ENCODE assay signal across 7 cellular contexts in genomic region chr16:88651276-88651988, GRCh38. TPM values are rescaled to one million over a fixed set of nuclear protein-coding genes. Genes with fewer than 3 reads are reported as not detected.
DNase-seq lines count a peak whose midpoint lies in the region; ATAC-seq, FAIRE-seq and TF ChIP-seq lines count a peak whose summit lies in the region.
"Had no signal": no experiment of that assay in that cellular context is flagged by ENCODE, and none has a peak within 500 bp of the region (broad histone marks: within the 10 kb centered on the region; RNA-seq: fewer than 3 reads in every experiment).

No MANE protein-coding gene starts in this region.

- DNase-seq in GM12892 (ENCODE audit: insufficient read length): peak; percentile 96
- DNase-seq in activated CD4-positive, alpha-beta T cell treated with anti-CD3 and anti-CD28 coated beads for 4 hours: peak; percentile 50 to 62
- DNase-seq in cardiac muscle cell (ENCODE audit: low read depth in 1 of 2, low spot score in 1 of 2): no peak
- peak; percentile 56 to 76 (median 71) for DNase-seq in stimulated activated CD4-positive, alpha-beta T cell treated with anti-CD3 and anti-CD28 coated beads, TNF-alpha, amount 100 ng/mL, for 48 hours (ENCODE audit: low read depth in 3 of 3)
- DNase-seq in DMS79 (lab: John Stamatoyannopoulos, UW): no peak

- TF ChIP-seq POLR2A in GM12892 (IDR thresholded peaks at IDR 0.05; ENCODE audit: low read depth, low read length): peak; percentile 75

- no peaks in the 10 kb centered on the region for H3K27me3 ChIP-seq in cardiac muscle cell

- H3K36me3 ChIP-seq in cardiac muscle cell: peaks cover 8% of the 10 kb centered on the region

- H3K4me1 ChIP-seq in cardiac muscle cell (ENCODE audit: low read depth): peaks cover 6% of the 10 kb centered on the region

- ATAC-seq in HG03060 (IDR thresholded peaks at IDR 0.05; ENCODE audit: low read depth, unreplicated experiment): peak; percentile 51

- TF ChIP-seq CTCF in cardiac muscle cell (IDR thresholded peaks at IDR 0.05; ENCODE audit: low read depth, low read length): no peak

- peak overlapping the region; percentile 63 for H3K4me3 ChIP-seq in cardiac muscle cell

- peak; percentile 99 for FAIRE-seq in GM12892 (lab: Jason Lieb, UNC)
- FAIRE-seq: endometrium had no signal

- no peak overlapping the region for H3K27ac ChIP-seq in cardiac muscle cell

- H3K9me3 ChIP-seq in cardiac muscle cell (ENCODE audit: low read depth): no peaks in the 10 kb centered on the region

RNA-seq across cellular contexts. Expression of gene CYBA, which starts 0.6 kb away (rescaled TPM):
- 132 TPM for polyA plus RNA-seq in GM12892 (2012; ENCODE audit: missing spikeins)
- total RNA-seq in cardiac muscle cell: 174 and 218 TPM in 2 replicates
- polyA plus RNA-seq in cardiac muscle cell: 233 and 237 TPM in 2 replicates

RNA-seq across cellular contexts. Expression of gene MVD, which starts 11.5 kb away (rescaled TPM):
- polyA plus RNA-seq in GM12892 (2012; ENCODE audit: missing spikeins): 36.6 TPM
- 65.0 and 159 TPM in 2 replicates for total RNA-seq in cardiac muscle cell
- 88.4 and 192 TPM in 2 replicates for polyA plus RNA-seq in cardiac muscle cell

RNA-seq across cellular contexts. Expression of gene IL17C, which starts 13.1 kb away (rescaled TPM):
- polyA plus RNA-seq in GM12892 (2012; ENCODE audit: missing spikeins): not detected
- total RNA-seq in cardiac muscle cell: not detected in 2 replicates
- not detected in 2 replicates for polyA plus RNA-seq in cardiac muscle cell

RNA-seq across cellular contexts. Expression of gene SNAI3, which starts 34.9 kb away (rescaled TPM):
- polyA plus RNA-seq in GM12892 (2012; ENCODE audit: missing spikeins): 1.0 TPM
- 1.6 and 2.9 TPM in 2 replicates for total RNA-seq in cardiac muscle cell
- 3.7 and 4.5 TPM in 2 replicates for polyA plus RNA-seq in cardiac muscle cell

RNA-seq across cellular contexts. Expression of gene RNF166, which starts 54.8 kb away (rescaled TPM):
- polyA plus RNA-seq in GM12892 (2012; ENCODE audit: missing spikeins): 5.4 TPM
- total RNA-seq in cardiac muscle cell: 30.0 and 33.5 TPM in 2 replicates
- polyA plus RNA-seq in cardiac muscle cell: 23.2 and 34.2 TPM in 2 replicates

Comparison
In these comparisons a context has a peak if more than half of its experiments do, and no peak if none do; other contexts are left out.
1. DNase-seq: peak in GM12892 (single experiment), activated CD4-positive, alpha-beta T cell treated with anti-CD3 and anti-CD28 coated beads for 4 hours (2 of 2) and stimulated activated CD4-positive, alpha-beta T cell treated with anti-CD3 and anti-CD28 coated beads, TNF-alpha, amount 100 ng/mL, for 48 hours (3 of 3); none in cardiac muscle cell (0 of 2) and DMS79 (single experiment).